15 cellular contexts compared by ENCODE assay signal in genomic region chr17:79919862-79920720, GRCh38.
DNase-seq lines count a peak whose midpoint lies in the region; ATAC-seq, FAIRE-seq and TF ChIP-seq lines count a peak whose summit lies in the region.
"Had no signal": no experiment of that assay in that cellular context is flagged by ENCODE, and none has a peak within 500 bp of the region (broad histone marks: within the 10 kb centered on the region; RNA-seq: fewer than 3 reads in every experiment).

No MANE protein-coding gene starts in this region.

- H2BK20ac ChIP-seq in IMR-90 (ENCODE audit: low read depth, low read length) (no peak overlapping the region), H1 (ENCODE audit: low read length) (no peak overlapping the region)

- no peaks in the 10 kb centered on the region for H3K9me2 ChIP-seq in PC-9 (ENCODE audit: insufficient read depth)

- dilution Hi-C loops in IMR-90 (cut with HindIII; ENCODE audit: low sequenced_read_pairs, unreplicated experiment) = no loop called here

- no peak for TF ChIP-seq CTCF in IMR-90 (conservative IDR thresholded peaks at IDR 0.05; ENCODE audit: low read depth, low read length)
- TF ChIP-seq CTCF in PC-9 (conservative IDR thresholded peaks at IDR 0.05) = no peak
- TF ChIP-seq CTCF in H1 (IDR thresholded peaks at IDR 0.05; ENCODE audit: control extremely low read depth in 1 of 3, insufficient read depth in 1 of 3, low read depth in 1 of 3, low read length in 3 of 3) = no peak

- H3K9me3 ChIP-seq in IMR-90 (ENCODE audit: control insufficient read depth, insufficient read depth, low read length) = no peaks in the 10 kb centered on the region
- H3K9me3 ChIP-seq in PC-9 (ENCODE audit: insufficient read depth, low read depth) = no peaks in the 10 kb centered on the region
- H3K9me3 ChIP-seq in H1 (ENCODE audit: insufficient read depth in 2 of 2, low read depth in 1 of 2, low read length in 1 of 2) = no peaks in the 10 kb centered on the region
- H3K9me3 ChIP-seq in small intestine (ENCODE audit: control insufficient read depth, low read depth) = no peaks in the 10 kb centered on the region

- H4K91ac ChIP-seq in IMR-90 (ENCODE audit: insufficient read depth, low read depth, low read length) = no peak overlapping the region
- no peak overlapping the region for H4K91ac ChIP-seq in H1 (replicated peaks; ENCODE audit: insufficient read length, low read length)

- H3K4ac ChIP-seq in IMR-90 (ENCODE audit: low read depth, low read length) (no peak overlapping the region), H1 (replicated peaks; ENCODE audit: insufficient read length, low read depth, low read length) (no peak overlapping the region)

- H3K79me1 ChIP-seq in IMR-90 (ENCODE audit: low read depth in 1 of 2, low read length in 2 of 2) = no peaks in the 10 kb centered on the region
- no peaks in the 10 kb centered on the region for H3K79me1 ChIP-seq in H1 (ENCODE audit: low read depth, low read length)

- no TSS peak for BruUV-seq in IMR-90 (replicated peaks; lab: Mats Ljungman, UMichigan)
- no TSS peak for BruUV-seq in PC-9 (replicated peaks; lab: Mats Ljungman, UMichigan)

- H3K18ac ChIP-seq in IMR-90 (ENCODE audit: low read depth, low read length) (no peak overlapping the region), H1 (ENCODE audit: extremely low read depth, low read length) (no peak overlapping the region)

- in situ Hi-C loops in IMR-90 (cut with MboI; ENCODE audit: low sequenced_read_pairs) = loop anchor here (5.0 to 10.0 kb wide), 3 partner anchors 53 to 165 kb away; no protein-coding TSS in a partner anchor

- DNase-seq in IMR-90 (no peak), PC-9 (no peak), H1 (ENCODE audit: low read depth in 1 of 2, low spot score in 2 of 2) (no peak), small intestine (no peak), NCI-H526 (lab: John Stamatoyannopoulos, UW) (no peak), DMS153 treated with DMSO at 0.1 percent for 48 hours (lab: John Stamatoyannopoulos, UW; ENCODE audit: unreplicated experiment) (no peak)
- DNase-seq: activated CD4-positive, alpha-beta T cell treated with anti-CD3 and anti-CD28 coated beads, Interleukin-2, amount 50 U/mL, for 1 hour; activated naive CD8-positive, alpha-beta T cell treated with anti-CD3 and anti-CD28 coated beads, Interleukin-2, amount 10 ng/mL, durations not matched to agents 7 days and 5 days; CD8-positive, alpha-beta T cell; GDM1; HCEC 1CT; KBM-7; stimulated activated CD4-positive, alpha-beta T cell treated with anti-CD3 and anti-CD28 coated beads, Interleukin-12 subunit alpha, Interleukin-12 subunit beta, amount 100 ng/mL, for 4 hours had no signal

- H2AK9ac ChIP-seq in IMR-90 (replicated peaks; ENCODE audit: low read depth, low read length, poor library complexity) = no peak overlapping the region

- no peak overlapping the region for H2BK5ac ChIP-seq in IMR-90 (ENCODE audit: low read depth, low read length, poor library complexity, severe bottlenecking)
- H2BK5ac ChIP-seq in H1 (ENCODE audit: low read depth, low read length) = no peak overlapping the region

- POLR2A ChIA-PET in IMR-90 (lab: Charles Lee; ENCODE audit: unreplicated experiment) = no interaction called here
- POLR2A ChIA-PET in PC-9 (lab: Charles Lee; ENCODE audit: unreplicated experiment) = interaction anchor here (0.7 kb wide), 1 partner anchor 924 kb away, joined by 14 read pairs; no protein-coding TSS in a partner anchor
- POLR2A ChIA-PET in H1 (lab: Charles Lee; ENCODE audit: partially characterized antibody) = interaction anchor here (1.0 to 2.4 kb wide), 8 partner anchors 12 to 81 kb away, joined by 3 to 9 read pairs (median 4); partner anchors contain the start of gene CBX4

- H3K56ac ChIP-seq in IMR-90 (ENCODE audit: extremely low read depth, insufficient read depth, low read length) (no peak overlapping the region), H1 (replicated peaks; ENCODE audit: insufficient read length, low read depth, low read length) (no peak overlapping the region)

- intact Hi-C loops in IMR-90 (cut with micrococcal nuclease) = no loop called here
- intact Hi-C loops in PC-9 (cut with micrococcal nuclease; ENCODE audit: unreplicated experiment) = loop anchor here (5.0 kb wide), 1 partner anchor 72 kb away; no protein-coding TSS in a partner anchor

- H3K4me1 ChIP-seq in IMR-90 (ENCODE audit: control insufficient read depth, insufficient read depth, low read length) = no peaks in the 10 kb centered on the region; the same call in 1 of the 2 replicates
- H3K4me1 ChIP-seq in PC-9 (replicated peaks; ENCODE audit: insufficient read depth) = peaks cover 41% of the 10 kb centered on the region
- peaks cover 0 to 15% (median 5%) of the 10 kb centered on the region in 4 experiments; a peak in 5 of 7 replicates for H3K4me1 ChIP-seq in H1 (replicated peaks in 1 of 4; ENCODE audit: control insufficient read depth in 3 of 4, insufficient read depth in 4 of 4, low read length in 3 of 4)
- peaks cover 3 to 8% of the 10 kb centered on the region in 2 donors for H3K4me1 ChIP-seq in small intestine (ENCODE audit: control insufficient read depth in 2 of 2, insufficient read depth in 1 of 2, low read depth in 1 of 2, low read length in 1 of 2)

- no peak overlapping the region for H3K4me3 ChIP-seq in IMR-90 (ENCODE audit: insufficient read depth, low read depth, low read length)
- no peak overlapping the region for H3K4me3 ChIP-seq in PC-9
- H3K4me3 ChIP-seq in H1 (ENCODE audit: extremely low read depth in 1 of 4, insufficient read depth in 2 of 4, low read depth in 3 of 4, low read length in 4 of 4) = no peak overlapping the region
- peak overlapping the region in 1 of 2 donors; percentile 58 for H3K4me3 ChIP-seq in small intestine (ENCODE audit: low read depth in 1 of 2, low read length in 2 of 2)

- H4K5ac ChIP-seq in IMR-90 (ENCODE audit: low read depth, low read length) (no peak overlapping the region), H1 (ENCODE audit: insufficient read length, low read depth, low read length) (no peak overlapping the region)

- H2AFZ ChIP-seq in IMR-90 (replicated peaks; ENCODE audit: low read length, poor library complexity) (peak overlapping the region; percentile 54), PC-9 (no peak overlapping the region), H1 (ENCODE audit: low read length) (no peak overlapping the region)

- TF ChIP-seq EP300 in H1 (IDR thresholded peaks at IDR 0.05; ENCODE audit: borderline replicate concordance in 1 of 2, low read depth in 2 of 2, low read length in 2 of 2) = no peak

- H3K9ac ChIP-seq in IMR-90 (ENCODE audit: low read depth, low read length) (no peak overlapping the region), H1 (replicated peaks in 1 of 4; ENCODE audit: extremely low read depth in 1 of 4, low read depth in 3 of 4, low read length in 3 of 4) (no peak overlapping the region)

- H4K20me1 ChIP-seq in IMR-90 (ENCODE audit: insufficient read depth, low read length) (no peaks in the 10 kb centered on the region), PC-9 (ENCODE audit: insufficient read depth) (no peaks in the 10 kb centered on the region), H1 (replicated peaks in 1 of 2; ENCODE audit: control insufficient read depth in 1 of 2, insufficient read depth in 2 of 2, low read length in 2 of 2) (peaks cover under 1 to 2% of the 10 kb centered on the region in 2 experiments)

- 38% methylated on average over 2 of the region's 28 CpGs; no CpG with 5 or more reads in 1 of the 2 experiments for WGBS in IMR-90 (ENCODE audit: extremely low coverage in 2 of 2, insufficient read length in 1 of 2), 2 experiments
- 81% methylated on average over 5 of the region's 28 CpGs; no CpG with 5 or more reads in 1 of the 2 experiments for WGBS in H1 (ENCODE audit: extremely low coverage in 1 of 2, insufficient coverage in 1 of 2, insufficient read length in 1 of 2, insufficient replicate concordance in 2 of 2, low coverage in 1 of 2, low lambda C conversion rate in 2 of 2, missing lambda C conversion rate in 1 of 2), 2 experiments
- WGBS in small intestine, 3 donors = 20 to 45% (median 31%) methylated on average over 26 to 28 of the region's 28 CpGs

- no peak for ATAC-seq in IMR-90 (ENCODE audit: low read depth)
- ATAC-seq in HG02870 (IDR thresholded peaks at IDR 0.05; ENCODE audit: unreplicated experiment) = no peak
- ATAC-seq: CD8-positive, alpha-beta T cell had no signal

- H3K14ac ChIP-seq in IMR-90 (replicated peaks; ENCODE audit: low read depth, low read length) (no peak overlapping the region), H1 (ENCODE audit: insufficient read length) (no peak overlapping the region)

- H3K79me2 ChIP-seq in PC-9 (ENCODE audit: low read depth) = no peaks in the 10 kb centered on the region
- no peaks in the 10 kb centered on the region for H3K79me2 ChIP-seq in H1 (ENCODE audit: control insufficient read depth in 1 of 2, insufficient read depth in 2 of 2, low read length in 2 of 2)

- H3F3A ChIP-seq in PC-9 (ENCODE audit: insufficient read depth, low read depth) = peaks cover 9% of the 10 kb centered on the region; the same call in 1 of the 2 replicates

- H3K9me1 ChIP-seq in IMR-90 (ENCODE audit: insufficient read depth, low read length) = no peaks in the 10 kb centered on the region

- no peak overlapping the region for H2BK120ac ChIP-seq in IMR-90 (ENCODE audit: low read depth, low read length)
- no peak overlapping the region for H2BK120ac ChIP-seq in H1 (replicated peaks; ENCODE audit: low read depth, low read length)

- H3K23ac ChIP-seq in IMR-90 (ENCODE audit: low read depth, low read length) (no peak overlapping the region), H1 (ENCODE audit: insufficient read length) (no peak overlapping the region)

- H2BK15ac ChIP-seq in IMR-90 (ENCODE audit: low read depth, low read length) = no peak overlapping the region
- peak overlapping the region; percentile 16; the same call in 1 of the 2 replicates for H2BK15ac ChIP-seq in H1 (ENCODE audit: low read length)

- TF ChIP-seq RAD21 in IMR-90 (IDR thresholded peaks at IDR 0.05; ENCODE audit: low read length) (no peak), H1 (IDR thresholded peaks at IDR 0.05 in 1 of 2, conservative IDR thresholded peaks at IDR 0.05 in 1 of 2; ENCODE audit: low read depth in 2 of 2, low read length in 2 of 2) (no peak)

- H3K4me2 ChIP-seq in IMR-90 (ENCODE audit: low read depth, low read length) (no peak overlapping the region), PC-9 (peak overlapping the region; percentile 55; the same call in 1 of the 2 replicates), H1 (ENCODE audit: insufficient read depth in 1 of 2, low read depth in 2 of 2, low read length in 2 of 2) (no peak overlapping the region)

- H3K23me2 ChIP-seq in H1 (ENCODE audit: low read depth, low read length) = no peaks in the 10 kb centered on the region

- FAIRE-seq in H1 (lab: Jason Lieb, UNC) = no peak
- no peak for FAIRE-seq in small intestine (lab: Jason Lieb, UNC)
- FAIRE-seq: keratinocyte had no signal

- CTCF ChIA-PET in IMR-90 (lab: Yijun Ruan, JAX) (no interaction called here), PC-9 (lab: Charles Lee) (interaction anchor here (0.6 to 1.3 kb wide), 3 partner anchors 81 to 178 kb away, joined by 3 to 9 read pairs (median 5); partner anchors contain the start of gene CBX4), H1 (lab: Charles Lee; ENCODE audit: partially characterized antibody) (interaction anchor here (0.6 to 14.0 kb wide), 24 partner anchors 14 to 748 kb away, joined by 3 to 181 read pairs (median 4); partner anchors contain the start of gene CBX4)

- H3K27ac ChIP-seq in IMR-90 (ENCODE audit: insufficient read depth, low read length) = no peak overlapping the region
- H3K27ac ChIP-seq in PC-9 = no peak overlapping the region
- no peak overlapping the region for H3K27ac ChIP-seq in H1 (ENCODE audit: low read depth, low read length)
- peak overlapping the region; percentile 87 to 90 for H3K27ac ChIP-seq in small intestine (ENCODE audit: low read depth in 1 of 2, low read length in 1 of 2)

- no peak for TF ChIP-seq POLR2A in IMR-90 (IDR thresholded peaks at IDR 0.05; ENCODE audit: low read depth, low read length)
- TF ChIP-seq POLR2A in H1 (IDR thresholded peaks at IDR 0.05; ENCODE audit: control extremely low read depth in 1 of 2, low read depth in 2 of 2, low read length in 2 of 2) = no peak

- H4K8ac ChIP-seq in IMR-90 (ENCODE audit: low read depth in 2 of 2, low read length in 2 of 2) (no peak overlapping the region), H1 (ENCODE audit: extremely low read depth, insufficient read depth, low read length) (no peak overlapping the region)

- H2AK5ac ChIP-seq in IMR-90 (ENCODE audit: low read depth, low read length) (no peak overlapping the region), H1 (ENCODE audit: low read depth, low read length) (no peak overlapping the region)

- peaks cover 60% of the 10 kb centered on the region for H3K27me3 ChIP-seq in IMR-90 (ENCODE audit: control insufficient read depth, insufficient read depth, low read length)
- H3K27me3 ChIP-seq in PC-9 (ENCODE audit: insufficient read depth, low read depth) = no peaks in the 10 kb centered on the region
- peaks cover 0 to 7% (median 0%) of the 10 kb centered on the region in 4 experiments; a peak in 2 of 7 replicates for H3K27me3 ChIP-seq in H1 (replicated peaks in 1 of 4; ENCODE audit: control insufficient read depth in 3 of 4, extremely low read depth in 1 of 4, insufficient read depth in 3 of 4, low read length in 3 of 4)
- H3K27me3 ChIP-seq in small intestine (ENCODE audit: control insufficient read depth in 2 of 2, insufficient read depth in 2 of 2, low read length in 2 of 2) = no peaks in the 10 kb centered on the region

- H2BK12ac ChIP-seq in H1 (ENCODE audit: low read depth, low read length) = peak overlapping the region; percentile 60; the same call in 1 of the 2 replicates

- no peaks in the 10 kb centered on the region for H3K36me3 ChIP-seq in IMR-90 (ENCODE audit: control insufficient read depth, insufficient read depth, low read length)
- no peaks in the 10 kb centered on the region for H3K36me3 ChIP-seq in PC-9 (ENCODE audit: low read depth)
- H3K36me3 ChIP-seq in H1 (ENCODE audit: control insufficient read depth in 2 of 4, insufficient read depth in 4 of 4, low read length in 3 of 4) = no peaks in the 10 kb centered on the region
- H3K36me3 ChIP-seq in small intestine (ENCODE audit: control insufficient read depth in 2 of 2, insufficient read depth in 2 of 2, low read length in 2 of 2) = no peaks in the 10 kb centered on the region

Comparison
In these comparisons a context has a peak if more than half of its experiments do, and no peak if none do; other contexts are left out.
1. H3K27ac ChIP-seq: peak in small intestine (2 of 2); none in IMR-90 (single experiment), PC-9 (single experiment) and H1 (single experiment).